Comparison of ENCODE assay signal across 2 cellular contexts in genomic region chr7:913736-914520, GRCh38.
TF ChIP-seq lines count a peak whose summit lies in the region.

No MANE protein-coding gene starts in this region.

TF ChIP-seq in A549, 52 proteins besides CTCF, POLR2A, EP300 and RAD21 (continued from another document):
- TF ChIP-seq CBX2 (IDR thresholded peaks at IDR 0.05; ENCODE audit: borderline replicate concordance, low read depth) (no peak), SMC3 (IDR thresholded peaks at IDR 0.05) (no peak), ESRRA (IDR thresholded peaks at IDR 0.05; ENCODE audit: borderline replicate concordance, low read length) (no peak), MAFK (IDR thresholded peaks at IDR 0.05; ENCODE audit: partially characterized antibody) (no peak), KDM5A (IDR thresholded peaks at IDR 0.05) (no peak), HEYL (CRISPR knock-in tag; IDR thresholded peaks at IDR 0.05) (no peak), POLR2AphosphoS2 (conservative IDR thresholded peaks at IDR 0.05; ENCODE audit: low read length) (no peak)
TF ChIP-seq in A549: peak in this region for 0.

TF ChIP-seq in SK-N-SH, 30 proteins besides CTCF, POLR2A, EP300 and RAD21 (continued from another document):
- TF ChIP-seq REST (IDR thresholded peaks at IDR 0.05; ENCODE audit: low read depth, low read length) = no peak
- TF ChIP-seq GATA2 (CRISPR knock-in tag; IDR thresholded peaks at IDR 0.05) = no peak
- TF ChIP-seq PBX3 (IDR thresholded peaks at IDR 0.05) = no peak
- TF ChIP-seq NFIC (IDR thresholded peaks at IDR 0.05; ENCODE audit: borderline replicate concordance) = no peak
- TF ChIP-seq ELF1 (IDR thresholded peaks at IDR 0.05) = no peak
- TF ChIP-seq IRF3 (IDR thresholded peaks at IDR 0.05; ENCODE audit: low read depth, low read length) = no peak
- no peak for TF ChIP-seq YY1 (IDR thresholded peaks at IDR 0.05; ENCODE audit: low read depth)
- TF ChIP-seq FOSL2 (IDR thresholded peaks at IDR 0.05; ENCODE audit: borderline replicate concordance, low read depth) = no peak
- TF ChIP-seq SIN3A (IDR thresholded peaks at IDR 0.05; ENCODE audit: borderline replicate concordance, low read depth, low read length) = no peak
- TF ChIP-seq TAF1 (IDR thresholded peaks at IDR 0.05; ENCODE audit: borderline replicate concordance, low read depth, low read length) = no peak
TF ChIP-seq in SK-N-SH: peak in this region for 0.
